In genomic region chr3:129230311-129231019, GRCh38 we compare ENCODE assay signal across 1 cellular context.
A peak's percentile ranks its signal among the peaks of the same experiment; 100 is the strongest.
TF ChIP-seq lines count a peak whose summit lies in the region.

No MANE protein-coding gene starts in this region.

TF ChIP-seq in A549, 52 proteins besides CTCF, POLR2A, EP300 and RAD21 (continued from another document):
- TF ChIP-seq E2F6 (IDR thresholded peaks at IDR 0.05; ENCODE audit: borderline replicate concordance, low read depth), result peak; percentile 35; the same call in 1 of the 2 replicates
- no peak for TF ChIP-seq SREBF2 (IDR thresholded peaks at IDR 0.05)
